In the genomic region with DNA sequence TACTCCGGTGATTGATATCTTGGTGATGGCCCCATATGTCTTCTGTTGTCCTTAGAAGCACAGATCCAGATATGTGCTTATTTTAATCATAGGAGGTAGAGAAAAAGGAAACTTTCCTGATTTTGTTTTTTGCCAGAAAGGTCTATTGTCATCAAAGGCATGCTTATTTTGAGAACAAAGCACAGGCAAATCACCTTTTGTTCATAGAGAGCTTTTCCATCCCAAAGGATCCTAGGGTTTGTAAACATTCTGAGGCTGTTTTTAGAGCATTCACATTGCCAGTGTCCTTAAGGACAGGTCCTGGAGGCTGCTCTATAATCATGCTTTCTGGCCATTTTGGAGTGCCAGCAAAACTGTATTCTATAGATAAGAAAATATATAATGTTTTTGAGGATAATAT, we compare ENCODE assay signal across 20 cellular contexts.
"Had no signal": no experiment of that assay in that cellular context is flagged by ENCODE, and none has a peak within 500 bp of the region (broad histone marks: within the 10 kb centered on the region; RNA-seq: fewer than 3 reads in every experiment).

No MANE protein-coding gene starts in this region.

- H3K4me1 ChIP-seq: breast epithelium, heart left ventricle, parathyroid adenoma, psoas muscle, sigmoid colon had no signal

- DNase-seq: activated CD4-positive, alpha-beta T cell treated with anti-CD3 and anti-CD28 coated beads for 1 hour; activated CD8-positive, alpha-beta memory T cell treated with anti-CD3 and anti-CD28 coated beads, Interleukin-2, amount 10 ng/mL, durations not matched to agents 7 days and 5 days; activated CD8-positive, alpha-beta T cell treated with anti-CD3 and anti-CD28 coated beads, Interleukin-2, amount 10 ng/mL, durations not matched to agents 7 days and 5 days; activated T-cell treated with anti-CD3 and anti-CD28 coated beads, Interleukin-2, amount 50 U/mL, for 48 hours; central memory CD4-positive, alpha-beta T cell; endodermal cell; foreskin fibroblast; heart left ventricle; hypothalamus; naive B cell; nucleus accumbens; psoas muscle; sigmoid colon; small intestine; stimulated activated CD4-positive, alpha-beta T cell treated with anti-CD3 and anti-CD28 coated beads, Interleukin-4, amount 100 ng/mL, for 24 hours; T1000; trophoblast cell had no signal

- H3K9me3 ChIP-seq: breast epithelium, heart left ventricle, psoas muscle, sigmoid colon, thoracic aorta had no signal

- H3K27me3 ChIP-seq: breast epithelium, heart left ventricle, sigmoid colon had no signal

- H3K27ac ChIP-seq: breast epithelium, heart left ventricle, parathyroid adenoma, psoas muscle, sigmoid colon, thoracic aorta had no signal

- H3K4me3 ChIP-seq: breast epithelium, heart left ventricle, psoas muscle, sigmoid colon, thoracic aorta had no signal

- H3K36me3 ChIP-seq: breast epithelium, heart left ventricle, sigmoid colon, thoracic aorta had no signal
